ENCODE assay signal across 8 cellular contexts in genomic region chr21:37072988-37073416, GRCh38. TPM values are rescaled to one million over a fixed set of nuclear protein-coding genes. Genes with fewer than 3 reads are reported as not detected.
DNase-seq lines count a peak whose midpoint lies in the region; ATAC-seq and TF ChIP-seq lines count a peak whose summit lies in the region.

PIGP (minus strand) TSS chr21:37073071; CDS start chr21:37072515, 556 bp downstream.
TTC3 (plus strand) TSS chr21:37073254; CDS start chr21:37087258, 14,004 bp downstream.

- peak within 1 kb of the TSS; percentile 92 to 98 (median 94) for H3K4me3 Mint-ChIP-seq in IgD-negative memory B cell

- no peaks in the 10 kb centered on the region for H3K27me3 Mint-ChIP-seq in IgD-negative memory B cell

- H3K36me3 Mint-ChIP-seq in IgD-negative memory B cell = peaks cover 7% of the 10 kb centered on the region

- TF ChIP-seq CTCF in epithelial cell of esophagus (IDR thresholded peaks at IDR 0.05; ENCODE audit: insufficient read depth, low read depth, low read length, missing control alignments) = no peak

- DNase-seq in D341Med (ENCODE audit: low spot score) (peak; percentile 99), OCI-M1 (lab: John Stamatoyannopoulos, UW) (peak; percentile 98), activated T-cell treated with anti-CD3 and anti-CD28 coated beads for 24 hours (ENCODE audit: low read depth) (peak; percentile 97), epithelial cell of esophagus (ENCODE audit: low read depth) (peak; percentile 94), mucosa of gallbladder (ENCODE audit: low spot score) (peak; percentile 96)
- DNase-seq in stimulated activated CD8-positive, alpha-beta memory T cell treated with anti-CD3 and anti-CD28 coated beads, Interleukin-4, amount 100 ng/mL, for 4 hours (ENCODE audit: low read depth in 2 of 2, low spot score in 1 of 2) = peak; percentile 90 to 94

- ATAC-seq in GM21529 (IDR thresholded peaks at IDR 0.05; ENCODE audit: unreplicated experiment) = peak; percentile 68

- peak within 1 kb of the TSS; percentile 82 for H3K4me3 ChIP-seq in epithelial cell of esophagus (ENCODE audit: low read length)

- peaks cover 16 to 43% (median 30%) of the 10 kb centered on the region in 3 donors for H3K4me1 Mint-ChIP-seq in IgD-negative memory B cell

- H3K9me3 Mint-ChIP-seq in IgD-negative memory B cell = peaks cover 0 to 4% (median 0%) of the 10 kb centered on the region in 3 donors

- H3K27ac Mint-ChIP-seq in IgD-negative memory B cell = peak within 1 kb of the TSS; percentile 89 to 99 (median 98)

RNA-seq across cellular contexts. Expression of gene PIGP, which starts in this region (rescaled TPM):
- polyA plus RNA-seq in IgD-negative memory B cell = 29.8 TPM
- total RNA-seq in mucosa of gallbladder = 28.3 TPM

RNA-seq across cellular contexts. Expression of gene TTC3, which starts in this region (rescaled TPM):
- polyA plus RNA-seq in IgD-negative memory B cell = 82.7 TPM
- total RNA-seq in mucosa of gallbladder = 103 TPM

Comparison
In these comparisons a context has a peak if more than half of its experiments do, and no peak if none do; other contexts are left out.
1. Peak in every context shown above with its lines: DNase-seq, ATAC-seq and H3K4me3 ChIP-seq.